Comparison of ENCODE assay signal across 14 cellular contexts in the genomic region with DNA sequence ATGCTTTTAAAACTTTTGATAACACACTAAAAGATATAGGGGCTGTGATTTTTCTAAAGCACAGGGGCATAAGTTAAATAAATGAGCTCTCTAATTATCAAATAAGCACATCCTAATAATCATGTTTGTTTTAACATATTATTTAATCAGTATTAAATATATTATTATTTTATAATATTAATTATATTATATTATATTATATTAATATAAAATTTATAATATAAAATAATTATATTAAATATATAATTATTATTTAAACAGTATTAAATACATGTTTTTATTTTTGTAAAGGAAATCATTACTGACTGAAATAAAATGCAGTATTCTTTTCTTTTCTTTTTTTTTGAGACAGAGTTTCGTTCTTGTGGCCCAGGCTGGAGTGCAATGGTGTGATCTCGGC.
"Had no signal": no experiment of that assay in that cellular context is flagged by ENCODE, and none has a peak within 500 bp of the region (broad histone marks: within the 10 kb centered on the region; RNA-seq: fewer than 3 reads in every experiment).

No MANE protein-coding gene starts in this region.

- H3K36me3 Mint-ChIP-seq: activated naive CD4-positive, alpha-beta T cell treated with anti-CD3 and anti-CD28 coated beads, Interleukin-2, amount 50 U/mL, for 72 hours; naive thymus-derived CD8-positive, alpha-beta T cell had no signal

- H3K27ac ChIP-seq: cardiac muscle cell, foreskin keratinocyte, transverse colon had no signal

- H3K4me3 ChIP-seq: cardiac muscle cell, transverse colon had no signal

- H3K9me3 ChIP-seq: transverse colon had no signal

- DNase-seq: activated CD4-positive, CD25-positive, alpha-beta regulatory T cell treated with anti-CD3 and anti-CD28 coated beads, Interleukin-2, amount 50 U/mL, for 72 hours; activated gamma-delta T cell; activated T-cell treated with anti-CD3 and anti-CD28 coated beads, Interleukin-2, amount 50 U/mL, for 4 hours; foreskin keratinocyte; mesenchymal stem cell; naive thymus-derived CD8-positive, alpha-beta T cell; nucleus accumbens; stimulated activated CD4-positive, alpha-beta T cell treated with anti-CD3 and anti-CD28 coated beads, Interleukin-4, amount 100 ng/mL, for 24 hours; stimulated activated naive CD4-positive, alpha-beta T cell treated with Interleukin-2 at 50 U/mL for 16 hours; substantia nigra; T-helper 9 cell; transverse colon had no signal

- H3K36me3 ChIP-seq: cardiac muscle cell, transverse colon had no signal

- H3K27me3 ChIP-seq: cardiac muscle cell, foreskin keratinocyte, transverse colon had no signal

- ATAC-seq: foreskin keratinocyte; naive thymus-derived CD8-positive, alpha-beta T cell had no signal

- H3K4me1 ChIP-seq: foreskin keratinocyte, transverse colon had no signal

- H3K9me3 Mint-ChIP-seq: activated naive CD4-positive, alpha-beta T cell treated with anti-CD3 and anti-CD28 coated beads, Interleukin-2, amount 50 U/mL, for 72 hours; activated T-cell treated with anti-CD3 and anti-CD28 coated beads, Interleukin-2, amount 50 U/mL, for 4 hours had no signal

- H3K27ac Mint-ChIP-seq: activated naive CD4-positive, alpha-beta T cell treated with anti-CD3 and anti-CD28 coated beads, Interleukin-2, amount 50 U/mL, for 72 hours had no signal
